ENCODE assay signal across 8 cellular contexts in the genomic region with DNA sequence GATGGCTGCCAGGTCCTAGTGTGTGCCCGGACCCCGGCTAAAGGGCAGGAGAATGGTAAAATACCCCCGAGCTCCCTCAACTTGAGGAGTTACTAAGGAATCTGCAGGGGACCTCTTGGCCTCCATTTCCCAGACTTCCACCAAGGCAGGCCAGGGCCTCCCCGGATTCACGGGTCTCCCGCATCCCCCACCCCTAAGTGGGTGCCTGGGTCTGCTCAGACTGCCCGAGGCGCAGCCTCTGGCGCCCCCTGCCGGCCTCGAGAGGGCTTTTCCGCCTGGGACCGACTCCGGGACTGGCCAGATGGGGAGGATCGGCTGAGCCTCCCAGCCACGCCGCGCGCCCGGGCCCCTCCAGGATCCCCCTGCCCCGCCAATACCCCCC. TPM values are rescaled to one million over a fixed set of nuclear protein-coding genes. Genes with fewer than 3 reads are reported as not detected.
DNase-seq lines count a peak whose midpoint lies in the region; ATAC-seq, FAIRE-seq and TF ChIP-seq lines count a peak whose summit lies in the region.

No MANE protein-coding gene starts in this region.

- H3K79me2 ChIP-seq in keratinocyte (ENCODE audit: control insufficient read depth, insufficient read depth, low read length), result peaks cover 21% of the 10 kb centered on the region

- FAIRE-seq in H54 (lab: Jason Lieb, UNC), result no peak
- FAIRE-seq in bronchial epithelial cell (lab: Jason Lieb, UNC), result no peak
- FAIRE-seq in keratinocyte (lab: Jason Lieb, UNC), result peak; percentile 9

- H3K9me3 ChIP-seq in keratinocyte (ENCODE audit: control insufficient read depth, low read depth, low read length), result no peaks in the 10 kb centered on the region

- H3K4me2 ChIP-seq in keratinocyte (ENCODE audit: control insufficient read depth, extremely low read depth, insufficient read depth, low read depth, low read length), result peak overlapping the region; percentile 99

- H4K20me1 ChIP-seq in keratinocyte (ENCODE audit: control insufficient read depth, extremely low read depth, insufficient read depth, low read length), result no peaks in the 10 kb centered on the region

- no peaks in the 10 kb centered on the region for H3K27me3 ChIP-seq in bronchial epithelial cell (ENCODE audit: control insufficient read depth, insufficient read depth, low read length)
- no peaks in the 10 kb centered on the region for H3K27me3 ChIP-seq in keratinocyte (ENCODE audit: control insufficient read depth, extremely low read depth, insufficient read depth, low read length)

- H2AFZ ChIP-seq in keratinocyte (ENCODE audit: control insufficient read depth, low read length), result no peak overlapping the region

- no peak for TF ChIP-seq POLR2A in H54 (IDR thresholded peaks at IDR 0.05; ENCODE audit: low read depth, low read length)

- H3K27ac ChIP-seq in VCaP (peak overlapping the region; percentile 87; the same call in 1 of the 2 replicates), keratinocyte (ENCODE audit: control insufficient read depth, insufficient read depth, low read length) (peak overlapping the region; percentile 100)

- H3K9me1 ChIP-seq in keratinocyte (ENCODE audit: control insufficient read depth, extremely low read depth, insufficient read depth, low read length), result no peaks in the 10 kb centered on the region

- H3K4me3 ChIP-seq in bronchial epithelial cell (ENCODE audit: low read depth, low read length) (peak overlapping the region; percentile 98), keratinocyte (ENCODE audit: control insufficient read depth in 2 of 3, extremely low read depth in 1 of 3, insufficient read depth in 2 of 3, low read depth in 1 of 3, low read length in 3 of 3) (peak overlapping the region; percentile 54 to 94 (median 87))

- no peak for ATAC-seq in HG02973 (IDR thresholded peaks at IDR 0.05; ENCODE audit: unreplicated experiment)

- peaks cover 62% of the 10 kb centered on the region for H3K4me1 ChIP-seq in keratinocyte (ENCODE audit: control insufficient read depth, extremely low read depth, insufficient read depth, low read length)

- dilution Hi-C loops in keratinocyte (cut with MboI; ENCODE audit: extremely low pct_ligation_motif_present, low sequenced_read_pairs), result no loop called here

- H3K36me3 ChIP-seq in bronchial epithelial cell (ENCODE audit: control insufficient read depth, insufficient read depth, low read length) (peaks cover 6% of the 10 kb centered on the region), keratinocyte (ENCODE audit: control insufficient read depth in 2 of 2, extremely low read depth in 1 of 2, insufficient read depth in 2 of 2, low read length in 2 of 2) (peaks cover 1 to 10% of the 10 kb centered on the region in 2 experiments)

- TF ChIP-seq CTCF in VCaP (conservative IDR thresholded peaks at IDR 0.05) (peak; percentile 99), bronchial epithelial cell (IDR thresholded peaks at IDR 0.05; ENCODE audit: insufficient read depth, low read length, severe bottlenecking) (peak; percentile 95), keratinocyte (optimal IDR thresholded peaks at IDR 0.05 in 1 of 3, IDR thresholded peaks at IDR 0.05 in 1 of 3, conservative IDR thresholded peaks at IDR 0.05 in 1 of 3; ENCODE audit: extremely low read depth in 1 of 3, insufficient read depth in 2 of 3, low read length in 3 of 3) (peak in 2 of 3 experiments; percentile 77 to 97)

- DNase-seq in DMS79 treated with DMSO at 0.1 percent for 48 hours (lab: John Stamatoyannopoulos, UW) (peak; percentile 68), H54 (ENCODE audit: insufficient read length, low spot score) (peak; percentile 79), NCI-H146 treated with DMSO at 0.1 percent for 48 hours (lab: John Stamatoyannopoulos, UW; ENCODE audit: unreplicated experiment) (peak; percentile 10), bronchial epithelial cell (ENCODE audit: low read depth) (peak; percentile 77), keratinocyte (ENCODE audit: low read depth, low spot score) (no peak)
- peak; percentile 63 to 77 for DNase-seq in stimulated activated CD4-positive, alpha-beta T cell treated with anti-CD3 and anti-CD28 coated beads, Interleukin-15, amount 100 ng/mL, for 48 hours (ENCODE audit: low read depth in 2 of 2)

- H3K9ac ChIP-seq in keratinocyte (ENCODE audit: control insufficient read depth, extremely low read depth, insufficient read depth, low read length), result peak overlapping the region; percentile 100

RNA-seq across cellular contexts. Expression of gene PLEKHG5, which starts 1.7 kb away (rescaled TPM):
- total RNA-seq in bronchial epithelial cell, result 42.9 and 45.2 TPM in 2 replicates
- 11.8 to 27.7 TPM (median 13.4 TPM) in 3 replicates for polyA plus RNA-seq in keratinocyte
- 9.4 TPM for polyA plus RNA-seq in keratinocyte (2011; ENCODE audit: low read depth)
- polyA plus RNA-seq in keratinocyte (2011; cell fraction: cytosol; rRNA removed), result 5.3 and 11.5 TPM in 2 replicates
- 67.6 and 102 TPM in 2 replicates for polyA plus RNA-seq in keratinocyte (2011; cell fraction: nucleus; rRNA removed)
- polyA plus RNA-seq in keratinocyte (2012; ENCODE audit: low replicate concordance), result 20.7 and 21.6 TPM in 2 replicates
- 14.1 to 17.2 TPM (median 15.1 TPM) in 3 replicates for polyA minus RNA-seq in keratinocyte
- polyA minus RNA-seq in keratinocyte (2011; cell fraction: cytosol; rRNA and poly(A)+ RNA removed), result 19.6 TPM
- polyA minus RNA-seq in keratinocyte (2011; cell fraction: nucleus; rRNA and poly(A)+ RNA removed), result 41.2 and 42.0 TPM in 2 replicates

RNA-seq across cellular contexts. Expression of gene TNFRSF25, which starts 23.8 kb away (rescaled TPM):
- total RNA-seq in bronchial epithelial cell, result 20.5 and 30.3 TPM in 2 replicates
- 12.2 to 35.8 TPM (median 12.4 TPM) in 3 replicates for polyA plus RNA-seq in keratinocyte
- polyA plus RNA-seq in keratinocyte (2011; ENCODE audit: low read depth), result 7.1 TPM
- 3.6 and 6.6 TPM in 2 replicates for polyA plus RNA-seq in keratinocyte (2011; cell fraction: cytosol; rRNA removed)
- polyA plus RNA-seq in keratinocyte (2011; cell fraction: nucleus; rRNA removed), result 100 and 140 TPM in 2 replicates
- 16.7 and 29.9 TPM in 2 replicates for polyA plus RNA-seq in keratinocyte (2012; ENCODE audit: low replicate concordance)
- 11.3 to 20.1 TPM (median 11.4 TPM) in 3 replicates for polyA minus RNA-seq in keratinocyte
- 6.1 TPM for polyA minus RNA-seq in keratinocyte (2011; cell fraction: cytosol; rRNA and poly(A)+ RNA removed)
- 17.1 and 23.7 TPM in 2 replicates for polyA minus RNA-seq in keratinocyte (2011; cell fraction: nucleus; rRNA and poly(A)+ RNA removed)
